30 cellular contexts compared by ENCODE assay signal in genomic region chr5:14069021-14069420, GRCh38.
"Had no signal": no experiment of that assay in that cellular context is flagged by ENCODE, and none has a peak within 500 bp of the region (broad histone marks: within the 10 kb centered on the region; RNA-seq: fewer than 3 reads in every experiment).

No MANE protein-coding gene starts in this region.

- H3K27ac ChIP-seq: body of pancreas, brain microvascular endothelial cell, breast epithelium, VCaP had no signal

- H3K36me3 ChIP-seq: brain microvascular endothelial cell, breast epithelium had no signal

- ATAC-seq: activated CD8-positive, alpha-beta T cell treated with anti-CD3 and anti-CD28 coated beads for 36 hours; activated naive CD8-positive, alpha-beta T cell treated with anti-CD3 and anti-CD28 coated beads, Interleukin-2, amount 50 U/mL, for 24 hours; activated T-cell treated with anti-CD3 and anti-CD28 coated beads, Interleukin-2, amount 50 U/mL, for 4 hours; activated T-cell treated with anti-CD3 and anti-CD28 coated beads, Interleukin-2, amount 50 U/mL, for 72 hours; body of pancreas had no signal

- H3K27me3 ChIP-seq: body of pancreas, brain microvascular endothelial cell, breast epithelium had no signal

- DNase-seq: activated B cell treated with CpG ODN at 0.5 μM for 24 hours; activated CD4-positive, alpha-beta memory T cell treated with anti-CD3 and anti-CD28 coated beads for 36 hours; activated CD4-positive, alpha-beta T cell treated with anti-CD3 and anti-CD28 coated beads for 4 hours; activated CD4-positive, alpha-beta T cell treated with anti-CD3 and anti-CD28 coated beads, Interleukin-2, amount 10 ng/mL, durations not matched to agents 24 days and 14 days; activated CD4-positive, alpha-beta T cell treated with anti-CD3 and anti-CD28 coated beads, Interleukin-2, amount 50 U/mL, for 1 hour; activated CD4-positive, alpha-beta T cell treated with anti-CD3 and anti-CD28 coated beads, Interleukin-2, amount 50 U/mL, for 4 hours; activated CD4-positive, CD25-positive, alpha-beta regulatory T cell treated with anti-CD3 and anti-CD28 coated beads, Interleukin-2, amount 50 U/mL, for 72 hours; activated CD8-positive, alpha-beta memory T cell treated with anti-CD3 and anti-CD28 coated beads, Interleukin-2, amount 50 U/mL, for 4 hours; activated CD8-positive, alpha-beta T cell treated with anti-CD3 and anti-CD28 coated beads for 36 hours; activated effector memory CD4-positive, alpha-beta T cell treated with Interleukin-2 at 50 U/mL for 16 hours; activated gamma-delta T cell; activated naive CD4-positive, alpha-beta T cell treated with anti-CD3 and anti-CD28 coated beads, Interleukin-2, amount 10 ng/mL, durations not matched to agents 7 days and 5 days; activated naive CD4-positive, alpha-beta T cell treated with Interleukin-2 at 50 U/mL for 16 hours; activated naive CD8-positive, alpha-beta T cell treated with anti-CD3 and anti-CD28 coated beads, Interleukin-2, amount 10 ng/mL, durations not matched to agents 7 days and 5 days; activated naive CD8-positive, alpha-beta T cell treated with anti-CD3 and anti-CD28 coated beads, Interleukin-2, amount 50 U/mL, for 24 hours; activated T-cell treated with anti-CD3 and anti-CD28 coated beads for 4 hours; activated T-cell treated with anti-CD3 and anti-CD28 coated beads, Interleukin-2, amount 50 U/mL, for 1 hour; activated T-cell treated with anti-CD3 and anti-CD28 coated beads, Interleukin-2, amount 50 U/mL, for 4 hours; activated T-cell treated with anti-CD3 and anti-CD28 coated beads, Interleukin-2, amount 50 U/mL, for 72 hours; amniotic stem cell; aorta; body of pancreas; brain microvascular endothelial cell; caudate nucleus; cerebellar nuclear complex; T-helper 1 cell; T-helper 2 cell; T-helper 9 cell had no signal

- H3K4me1 ChIP-seq: body of pancreas, breast epithelium had no signal

- H3K4me3 ChIP-seq: body of pancreas, breast epithelium had no signal

- H3K9me3 ChIP-seq: body of pancreas, breast epithelium had no signal
